ENCODE assay signal across 8 cellular contexts in the genomic region with DNA sequence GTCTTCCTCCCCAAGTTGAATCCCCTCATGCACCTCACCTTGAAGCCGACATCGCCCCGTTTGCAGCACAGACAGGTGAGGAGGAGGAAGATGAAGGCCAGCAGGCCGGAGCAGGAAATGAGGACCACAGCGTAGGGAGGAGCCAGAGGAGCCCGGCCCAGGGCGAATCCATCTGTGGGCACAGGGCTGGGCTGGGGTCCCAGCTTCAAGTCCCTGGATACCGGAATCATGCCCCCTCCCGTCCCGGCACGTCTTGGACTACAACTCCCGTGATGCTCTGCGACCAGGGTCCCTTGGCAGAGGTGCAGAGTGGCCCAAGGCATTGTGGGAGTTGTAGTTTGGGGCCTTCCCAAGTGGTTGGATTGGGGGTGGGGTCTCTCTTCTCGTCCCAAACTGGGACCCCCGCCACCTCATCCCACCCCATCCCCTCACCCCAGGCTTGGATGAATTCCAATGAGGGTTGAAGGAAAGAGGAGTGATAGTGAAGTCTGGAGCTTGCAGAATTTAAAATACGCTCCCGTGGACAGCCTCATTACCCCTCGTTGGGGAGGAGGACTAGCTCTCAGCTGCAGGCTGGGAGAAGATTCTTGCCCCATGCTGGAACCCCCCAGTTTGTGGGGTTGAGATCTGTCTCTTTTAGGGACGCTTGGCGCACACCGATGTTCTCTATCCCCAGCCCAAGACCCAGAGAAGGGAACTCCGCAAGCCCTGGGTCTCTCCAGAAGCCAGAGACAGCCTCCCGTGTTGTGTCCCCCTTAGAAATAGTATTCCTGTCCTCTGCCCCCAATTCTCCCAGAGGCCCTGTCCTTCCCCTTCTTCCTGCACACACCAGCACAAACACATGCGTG. TPM values are rescaled to one million over a fixed set of nuclear protein-coding genes. Genes with fewer than 3 reads are reported as not detected.
DNase-seq lines count a peak whose midpoint lies in the region; ATAC-seq and TF ChIP-seq lines count a peak whose summit lies in the region.

No MANE protein-coding gene starts in this region.

- peak overlapping the region in 1 of 3 donors; percentile 5 for H3K4me3 ChIP-seq in thyroid gland (replicated peaks in 1 of 3)

- TF ChIP-seq CTCF in HFFc6 (IDR thresholded peaks at IDR 0.05) (no peak), RWPE1 (conservative IDR thresholded peaks at IDR 0.05; ENCODE audit: low read depth) (no peak), omental fat pad (IDR thresholded peaks at IDR 0.05) (no peak), thyroid gland (IDR thresholded peaks at IDR 0.05) (no peak)

- no peak for TF ChIP-seq POLR2A in thyroid gland (IDR thresholded peaks at IDR 0.05)

- POLR2A ChIA-PET in RWPE1 (lab: Yijun Ruan, JAX; ENCODE audit: low non-redundant PET): no interaction called here

- no peak overlapping the region for H3K27ac Mint-ChIP-seq in HFFc6

- H3K4me3 Mint-ChIP-seq in HFFc6: peak overlapping the region; percentile 41

- ATAC-seq in omental fat pad (ENCODE audit: low FRiP score) (peak; percentile 35), GM19035 (IDR thresholded peaks at IDR 0.05; ENCODE audit: unreplicated experiment) (no peak)

- no peaks in the 10 kb centered on the region for H3K9me3 ChIP-seq in thyroid gland

- WGBS in thyroid gland, 2 donors: 10 to 16% methylated on average over 19 to 24 of the region's 24 CpGs

- no peaks in the 10 kb centered on the region for H3K36me3 ChIP-seq in thyroid gland

- DNase-seq in AG08395 (ENCODE audit: low spot score) (peak; percentile 56), HFFc6 (peak; percentile 19), RWPE1 (ENCODE audit: low spot score) (peak; percentile 42), germinal center (ENCODE audit: low spot score) (peak; percentile 68), omental fat pad (ENCODE audit: low spot score) (peak; percentile 50), thyroid gland (peak; percentile 64 to 70)
- DNase-seq in activated naive CD4-positive, alpha-beta T cell treated with Interleukin-2 at 50 U/mL for 16 hours: peak; percentile 75

- peaks cover 7 to 9% of the 10 kb centered on the region in 2 donors for H3K4me1 ChIP-seq in thyroid gland

- no peaks in the 10 kb centered on the region for H3K9me3 Mint-ChIP-seq in HFFc6

- H3K4me1 Mint-ChIP-seq in HFFc6 (ENCODE audit: low read depth): peaks cover 7% of the 10 kb centered on the region

- intact Hi-C loops in thyroid gland (cut with DNase I): no loop called here

- H3K27ac ChIP-seq in RWPE1 (no peak overlapping the region), thyroid gland (no peak overlapping the region)

- CTCF ChIA-PET in RWPE1 (lab: Yijun Ruan, JAX): no interaction called here

- H3K27me3 ChIP-seq in thyroid gland: no peaks in the 10 kb centered on the region

- no peaks in the 10 kb centered on the region for H3K36me3 Mint-ChIP-seq in HFFc6 (ENCODE audit: low read depth)

- H3K27me3 Mint-ChIP-seq in HFFc6 (ENCODE audit: insufficient read depth): peaks cover 13% of the 10 kb centered on the region

RNA-seq across cellular contexts. Expression of gene LMTK3, which starts 1.0 kb away (rescaled TPM):
- under 1 TPM; 0.21 to 0.88 (median 0.60) TPM for total RNA-seq in HFFc6 (2021; fragmentation: NEBNext Ultra II Directional; extraction: Animal tissue kit (Norgen Biotek cat#: 25700))
- total RNA-seq in omental fat pad (under 1 TPM; 0.12 to 0.47 (median 0.39) TPM), thyroid gland (1 to 10 TPM; 3.0 to 7.1 (median 4.6) TPM)

RNA-seq across cellular contexts. Expression of gene SULT2B1, which starts 41.3 kb away (rescaled TPM):
- total RNA-seq in HFFc6 (2021; fragmentation: NEBNext Ultra II Directional; extraction: Animal tissue kit (Norgen Biotek cat#: 25700)): under 1 TPM in 1 of 6 experiments, not detected in 5; 0.33 TPM
- total RNA-seq in omental fat pad (not detected), thyroid gland (under 1 TPM in 3 of 4 donors, not detected in 1; 0.54 to 0.88 (median 0.78) TPM)

RNA-seq across cellular contexts. Expression of gene CYTH2, which starts 41.5 kb away (rescaled TPM):
- total RNA-seq in HFFc6 (2021; fragmentation: NEBNext Ultra II Directional; extraction: Animal tissue kit (Norgen Biotek cat#: 25700)): 10 to 100 TPM; 46.2 to 49.5 (median 47.1) TPM
- total RNA-seq in omental fat pad (10 to 100 TPM; 19.2 to 49.7 (median 26.8) TPM), thyroid gland (100 to 1,000 TPM in 2 of 4 donors, 10 to 100 TPM in 2; 91.6 to 232 (median 139) TPM)

RNA-seq across cellular contexts. Expression of gene KCNJ14, which starts 55.3 kb away (rescaled TPM):
- total RNA-seq in HFFc6 (2021; fragmentation: NEBNext Ultra II Directional; extraction: Animal tissue kit (Norgen Biotek cat#: 25700)): under 1 TPM; 0.33 to 0.90 (median 0.51) TPM
- total RNA-seq in omental fat pad: 1 to 10 TPM in 2 of 4 donors, under 1 TPM in 2; 0.56 to 2.2 (median 1.1) TPM
- total RNA-seq in thyroid gland: 1 to 10 TPM; 1.2 to 1.9 (median 1.4) TPM

Comparison
In these comparisons a context has a peak if more than half of its experiments do, and no peak if none do; other contexts are left out.
1. DNase-seq: peak in every context shown above with its lines; median percentile 75 in activated naive CD4-positive, alpha-beta T cell treated with Interleukin-2 at 50 U/mL for 16 hours; 68 in germinal center; 67 in thyroid gland; 56 in AG08395; 50 in omental fat pad; 42 in RWPE1; 19 in HFFc6.